17 cellular contexts compared by ENCODE assay signal in genomic region chr18:11658989-11659388, GRCh38. TPM values are rescaled to one million over a fixed set of nuclear protein-coding genes. Genes with fewer than 3 reads are reported as not detected.
"Had no signal": no experiment of that assay in that cellular context is flagged by ENCODE, and none has a peak within 500 bp of the region (broad histone marks: within the 10 kb centered on the region; RNA-seq: fewer than 3 reads in every experiment).

No MANE protein-coding gene starts in this region.

- DNase-seq: activated CD4-positive, CD25-positive, alpha-beta regulatory T cell; activated effector memory CD4-positive, alpha-beta T cell treated with anti-CD3 and anti-CD28 coated beads, Interleukin-2, amount 50 U/mL, for 16 hours; activated naive CD8-positive, alpha-beta T cell treated with anti-CD3 and anti-CD28 coated beads, Interleukin-2, amount 10 ng/mL, durations not matched to agents 7 days and 5 days; activated T-cell treated with anti-CD3 and anti-CD28 coated beads, Interleukin-2, amount 50 U/mL, for 4 hours; anterior cingulate cortex; hippocampal formation; left colon; occipital lobe; spleen; stimulated activated CD4-positive, alpha-beta T cell treated with anti-CD3 and anti-CD28 coated beads, Interleukin-1b, Interleukin-23, amount 100 ng/mL, for 48 hours; stimulated activated naive B cell treated with anti-CD40 and anti-IgM and Interleukin-4, amounts not matched to agents 10 μg/mL and 1 μg/mL and 100 μg/mL, for 72 hours; substantia nigra; transverse colon had no signal

- H3K9me3 ChIP-seq: prostate gland, spleen, transverse colon had no signal

- H3K36me3 ChIP-seq: prostate gland, spleen, transverse colon had no signal

- H3K4me3 ChIP-seq: prostate gland, spleen, transverse colon had no signal

- ATAC-seq: activated T-cell treated with anti-CD3 and anti-CD28 coated beads, Interleukin-2, amount 50 U/mL, for 4 hours; left colon; sciatic nerve; SK-N-SH treated with all-trans-retinoic acid at 6 μM for 48 hours; stimulated activated naive B cell treated with anti-CD40 and anti-IgM and Interleukin-4, amounts not matched to agents 10 μg/mL and 1 μg/mL and 100 μg/mL, for 72 hours had no signal

- H3K27ac ChIP-seq: prostate gland, spleen, transverse colon had no signal

- H3K4me1 ChIP-seq: prostate gland had no signal

RNA-seq across cellular contexts. Expression of gene SLC35G4, which starts 49.6 kb away (rescaled TPM):
- total RNA-seq: activated naive CD8-positive, alpha-beta T cell treated with anti-CD3 and anti-CD28 coated beads, Interleukin-2, amount 10 ng/mL, durations not matched to agents 7 days and 5 days; activated T-cell treated with anti-CD3 and anti-CD28 coated beads, Interleukin-2, amount 50 U/mL, for 4 hours; endothelial cell of umbilical vein; left colon; occipital lobe; prostate gland; sciatic nerve; spleen; transverse colon had no signal
- polyA plus RNA-seq: endothelial cell of umbilical vein, spleen had no signal
